Comparison of ENCODE assay signal across 1 cellular context in the genomic region with DNA sequence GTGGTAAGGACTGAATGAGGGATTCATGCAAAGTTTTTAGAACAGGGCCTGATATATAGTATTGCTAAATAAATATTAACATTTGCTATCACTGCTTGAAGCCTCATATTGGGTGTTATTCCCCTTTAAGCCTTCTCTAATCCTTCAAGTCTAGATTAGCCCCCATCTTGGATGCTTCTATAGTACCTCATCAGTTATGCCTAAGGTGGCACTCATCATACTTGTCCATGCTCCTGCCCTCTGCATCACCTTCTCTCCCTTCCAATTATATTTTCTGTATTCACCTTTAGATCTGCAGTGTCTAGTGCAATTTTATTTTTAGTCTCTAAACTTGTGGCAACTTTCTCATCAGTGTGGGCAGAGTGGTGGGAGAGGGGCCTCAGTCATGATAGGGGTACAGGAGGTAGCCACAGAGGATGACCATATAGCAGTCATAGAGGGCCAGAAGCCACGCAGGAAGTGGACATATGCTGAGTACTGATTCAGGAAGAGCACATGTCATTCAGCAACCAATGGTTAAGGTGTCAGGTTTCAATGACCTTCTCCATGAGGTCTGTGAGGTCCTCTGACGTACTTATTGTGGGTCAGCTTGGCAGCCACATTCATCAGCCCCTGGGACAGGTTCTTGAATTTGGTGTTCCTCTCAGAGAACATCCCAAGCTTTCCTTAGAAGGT.
TF ChIP-seq lines count a peak whose summit lies in the region.

No MANE protein-coding gene starts in this region.

TF ChIP-seq in GM12878, 131 proteins besides CTCF, POLR2A, EP300 and RAD21 (continued from another document and continues in another):
- TF ChIP-seq, protein P1, sequence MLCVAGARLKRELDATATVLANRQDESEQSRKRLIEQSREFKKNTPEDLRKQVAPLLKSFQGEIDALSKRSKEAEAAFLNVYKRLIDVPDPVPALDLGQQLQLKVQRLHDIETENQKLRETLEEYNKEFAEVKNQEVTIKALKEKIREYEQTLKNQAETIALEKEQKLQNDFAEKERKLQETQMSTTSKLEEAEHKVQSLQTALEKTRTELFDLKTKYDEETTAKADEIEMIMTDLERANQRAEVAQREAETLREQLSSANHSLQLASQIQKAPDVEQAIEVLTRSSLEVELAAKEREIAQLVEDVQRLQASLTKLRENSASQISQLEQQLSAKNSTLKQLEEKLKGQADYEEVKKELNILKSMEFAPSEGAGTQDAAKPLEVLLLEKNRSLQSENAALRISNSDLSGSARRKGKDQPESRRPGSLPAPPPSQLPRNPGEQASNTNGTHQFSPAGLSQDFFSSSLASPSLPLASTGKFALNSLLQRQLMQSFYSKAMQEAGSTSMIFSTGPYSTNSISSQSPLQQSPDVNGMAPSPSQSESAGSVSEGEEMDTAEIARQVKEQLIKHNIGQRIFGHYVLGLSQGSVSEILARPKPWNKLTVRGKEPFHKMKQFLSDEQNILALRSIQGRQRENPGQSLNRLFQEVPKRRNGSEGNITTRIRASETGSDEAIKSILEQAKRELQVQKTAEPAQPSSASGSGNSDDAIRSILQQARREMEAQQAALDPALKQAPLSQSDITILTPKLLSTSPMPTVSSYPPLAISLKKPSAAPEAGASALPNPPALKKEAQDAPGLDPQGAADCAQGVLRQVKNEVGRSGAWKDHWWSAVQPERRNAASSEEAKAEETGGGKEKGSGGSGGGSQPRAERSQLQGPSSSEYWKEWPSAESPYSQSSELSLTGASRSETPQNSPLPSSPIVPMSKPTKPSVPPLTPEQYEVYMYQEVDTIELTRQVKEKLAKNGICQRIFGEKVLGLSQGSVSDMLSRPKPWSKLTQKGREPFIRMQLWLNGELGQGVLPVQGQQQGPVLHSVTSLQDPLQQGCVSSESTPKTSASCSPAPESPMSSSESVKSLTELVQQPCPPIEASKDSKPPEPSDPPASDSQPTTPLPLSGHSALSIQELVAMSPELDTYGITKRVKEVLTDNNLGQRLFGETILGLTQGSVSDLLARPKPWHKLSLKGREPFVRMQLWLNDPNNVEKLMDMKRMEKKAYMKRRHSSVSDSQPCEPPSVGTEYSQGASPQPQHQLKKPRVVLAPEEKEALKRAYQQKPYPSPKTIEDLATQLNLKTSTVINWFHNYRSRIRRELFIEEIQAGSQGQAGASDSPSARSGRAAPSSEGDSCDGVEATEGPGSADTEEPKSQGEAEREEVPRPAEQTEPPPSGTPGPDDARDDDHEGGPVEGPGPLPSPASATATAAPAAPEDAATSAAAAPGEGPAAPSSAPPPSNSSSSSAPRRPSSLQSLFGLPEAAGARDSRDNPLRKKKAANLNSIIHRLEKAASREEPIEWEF (IDR thresholded peaks at IDR 0.05; ENCODE audit: insufficient replicate concordance, low read depth, low read length) = peak; percentile 62
- TF ChIP-seq TARDBP (IDR thresholded peaks at IDR 0.05; ENCODE audit: borderline replicate concordance) (peak; percentile 39; the same call in 1 of the 2 replicates), SMAD5 (IDR thresholded peaks at IDR 0.05; ENCODE audit: low read depth) (peak; percentile 74), MTA3 (IDR thresholded peaks at IDR 0.05; ENCODE audit: borderline replicate concordance, low read length) (peak; percentile 18; the same call in 1 of the 2 replicates), PKNOX1 (IDR thresholded peaks at IDR 0.05) (peak; percentile 77; the same call in 1 of the 2 replicates), IKZF1 (conservative IDR thresholded peaks at IDR 0.05) (peak; percentile 83), MTA2 (IDR thresholded peaks at IDR 0.05; ENCODE audit: low read depth) (peak; percentile 92), ZNF384 (IDR thresholded peaks at IDR 0.05; ENCODE audit: borderline replicate concordance, low read depth, low read length) (no peak), CHD2 (IDR thresholded peaks at IDR 0.05; ENCODE audit: borderline replicate concordance, low read depth, low read length) (peak; percentile 81), BRCA1 (IDR thresholded peaks at IDR 0.05; ENCODE audit: low read depth, low read length) (no peak), ZNF207 (IDR thresholded peaks at IDR 0.05; ENCODE audit: borderline replicate concordance) (no peak), RAD51 (IDR thresholded peaks at IDR 0.05) (peak; percentile 80), PAX5 (IDR thresholded peaks at IDR 0.05; ENCODE audit: borderline replicate concordance, low read depth, low read length) (peak; percentile 89), CEBPZ (IDR thresholded peaks at IDR 0.05; ENCODE audit: low read depth, low read length) (no peak), NFIC (IDR thresholded peaks at IDR 0.05; ENCODE audit: low read depth, low read length) (peak; percentile 11), RBBP5 (conservative IDR thresholded peaks at IDR 0.05) (no peak), HCFC1 (IDR thresholded peaks at IDR 0.05; ENCODE audit: low read length) (peak; percentile 31; the same call in 1 of the 2 replicates), POLR2AphosphoS5 (IDR thresholded peaks at IDR 0.05; ENCODE audit: low read length) (peak; percentile 84), RCOR1 (conservative IDR thresholded peaks at IDR 0.05; ENCODE audit: low read depth, low read length) (no peak), ZSCAN29 (IDR thresholded peaks at IDR 0.05) (0 out of 2 replicates have a peak, but pooled peaks have one; percentile 44), YY1 (IDR thresholded peaks at IDR 0.05; ENCODE audit: low read depth, low read length) (no peak; the same call in 1 of the 2 replicates), TCF7 (IDR thresholded peaks at IDR 0.05; ENCODE audit: borderline replicate concordance) (no peak), DPF2 (IDR thresholded peaks at IDR 0.05) (peak; percentile 67), ESRRA (IDR thresholded peaks at IDR 0.05; ENCODE audit: low read length) (peak; percentile 76; the same call in 1 of the 2 replicates), BMI1 (IDR thresholded peaks at IDR 0.05; ENCODE audit: borderline replicate concordance) (peak; percentile 55; the same call in 1 of the 2 replicates), EZH2 (IDR thresholded peaks at IDR 0.05; ENCODE audit: borderline replicate concordance, control insufficient read depth, low read depth, low read length) (no peak), TAF1 (IDR thresholded peaks at IDR 0.05; ENCODE audit: borderline replicate concordance, low read depth, low read length) (peak; percentile 48; the same call in 1 of the 2 replicates), ATF7 (IDR thresholded peaks at IDR 0.05; ENCODE audit: low read depth) (peak; percentile 88), NFXL1 (IDR thresholded peaks at IDR 0.05; ENCODE audit: borderline replicate concordance) (no peak), IRF4 (IDR thresholded peaks at IDR 0.05; ENCODE audit: low read depth, low read length) (peak; percentile 80), STAT3 (IDR thresholded peaks at IDR 0.05; ENCODE audit: low read depth, low read length) (no peak)
- TF ChIP-seq, protein P2, sequence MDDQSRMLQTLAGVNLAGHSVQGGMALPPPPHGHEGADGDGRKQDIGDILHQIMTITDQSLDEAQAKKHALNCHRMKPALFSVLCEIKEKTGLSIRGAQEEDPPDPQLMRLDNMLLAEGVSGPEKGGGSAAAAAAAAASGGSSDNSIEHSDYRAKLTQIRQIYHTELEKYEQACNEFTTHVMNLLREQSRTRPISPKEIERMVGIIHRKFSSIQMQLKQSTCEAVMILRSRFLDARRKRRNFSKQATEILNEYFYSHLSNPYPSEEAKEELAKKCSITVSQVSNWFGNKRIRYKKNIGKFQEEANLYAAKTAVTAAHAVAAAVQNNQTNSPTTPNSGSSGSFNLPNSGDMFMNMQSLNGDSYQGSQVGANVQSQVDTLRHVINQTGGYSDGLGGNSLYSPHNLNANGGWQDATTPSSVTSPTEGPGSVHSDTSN (IDR thresholded peaks at IDR 0.05; ENCODE audit: insufficient replicate concordance, low read depth, low read length) = peak; percentile 58
- TF ChIP-seq, protein P3, sequence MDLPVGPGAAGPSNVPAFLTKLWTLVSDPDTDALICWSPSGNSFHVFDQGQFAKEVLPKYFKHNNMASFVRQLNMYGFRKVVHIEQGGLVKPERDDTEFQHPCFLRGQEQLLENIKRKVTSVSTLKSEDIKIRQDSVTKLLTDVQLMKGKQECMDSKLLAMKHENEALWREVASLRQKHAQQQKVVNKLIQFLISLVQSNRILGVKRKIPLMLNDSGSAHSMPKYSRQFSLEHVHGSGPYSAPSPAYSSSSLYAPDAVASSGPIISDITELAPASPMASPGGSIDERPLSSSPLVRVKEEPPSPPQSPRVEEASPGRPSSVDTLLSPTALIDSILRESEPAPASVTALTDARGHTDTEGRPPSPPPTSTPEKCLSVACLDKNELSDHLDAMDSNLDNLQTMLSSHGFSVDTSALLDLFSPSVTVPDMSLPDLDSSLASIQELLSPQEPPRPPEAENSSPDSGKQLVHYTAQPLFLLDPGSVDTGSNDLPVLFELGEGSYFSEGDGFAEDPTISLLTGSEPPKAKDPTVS (IDR thresholded peaks at IDR 0.05; ENCODE audit: low read depth, low read length) = no peak
- TF ChIP-seq, protein P4, sequence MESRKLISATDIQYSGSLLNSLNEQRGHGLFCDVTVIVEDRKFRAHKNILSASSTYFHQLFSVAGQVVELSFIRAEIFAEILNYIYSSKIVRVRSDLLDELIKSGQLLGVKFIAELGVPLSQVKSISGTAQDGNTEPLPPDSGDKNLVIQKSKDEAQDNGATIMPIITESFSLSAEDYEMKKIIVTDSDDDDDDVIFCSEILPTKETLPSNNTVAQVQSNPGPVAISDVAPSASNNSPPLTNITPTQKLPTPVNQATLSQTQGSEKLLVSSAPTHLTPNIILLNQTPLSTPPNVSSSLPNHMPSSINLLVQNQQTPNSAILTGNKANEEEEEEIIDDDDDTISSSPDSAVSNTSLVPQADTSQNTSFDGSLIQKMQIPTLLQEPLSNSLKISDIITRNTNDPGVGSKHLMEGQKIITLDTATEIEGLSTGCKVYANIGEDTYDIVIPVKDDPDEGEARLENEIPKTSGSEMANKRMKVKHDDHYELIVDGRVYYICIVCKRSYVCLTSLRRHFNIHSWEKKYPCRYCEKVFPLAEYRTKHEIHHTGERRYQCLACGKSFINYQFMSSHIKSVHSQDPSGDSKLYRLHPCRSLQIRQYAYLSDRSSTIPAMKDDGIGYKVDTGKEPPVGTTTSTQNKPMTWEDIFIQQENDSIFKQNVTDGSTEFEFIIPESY (IDR thresholded peaks at IDR 0.05) = no peak
- TF ChIP-seq, protein P5, sequence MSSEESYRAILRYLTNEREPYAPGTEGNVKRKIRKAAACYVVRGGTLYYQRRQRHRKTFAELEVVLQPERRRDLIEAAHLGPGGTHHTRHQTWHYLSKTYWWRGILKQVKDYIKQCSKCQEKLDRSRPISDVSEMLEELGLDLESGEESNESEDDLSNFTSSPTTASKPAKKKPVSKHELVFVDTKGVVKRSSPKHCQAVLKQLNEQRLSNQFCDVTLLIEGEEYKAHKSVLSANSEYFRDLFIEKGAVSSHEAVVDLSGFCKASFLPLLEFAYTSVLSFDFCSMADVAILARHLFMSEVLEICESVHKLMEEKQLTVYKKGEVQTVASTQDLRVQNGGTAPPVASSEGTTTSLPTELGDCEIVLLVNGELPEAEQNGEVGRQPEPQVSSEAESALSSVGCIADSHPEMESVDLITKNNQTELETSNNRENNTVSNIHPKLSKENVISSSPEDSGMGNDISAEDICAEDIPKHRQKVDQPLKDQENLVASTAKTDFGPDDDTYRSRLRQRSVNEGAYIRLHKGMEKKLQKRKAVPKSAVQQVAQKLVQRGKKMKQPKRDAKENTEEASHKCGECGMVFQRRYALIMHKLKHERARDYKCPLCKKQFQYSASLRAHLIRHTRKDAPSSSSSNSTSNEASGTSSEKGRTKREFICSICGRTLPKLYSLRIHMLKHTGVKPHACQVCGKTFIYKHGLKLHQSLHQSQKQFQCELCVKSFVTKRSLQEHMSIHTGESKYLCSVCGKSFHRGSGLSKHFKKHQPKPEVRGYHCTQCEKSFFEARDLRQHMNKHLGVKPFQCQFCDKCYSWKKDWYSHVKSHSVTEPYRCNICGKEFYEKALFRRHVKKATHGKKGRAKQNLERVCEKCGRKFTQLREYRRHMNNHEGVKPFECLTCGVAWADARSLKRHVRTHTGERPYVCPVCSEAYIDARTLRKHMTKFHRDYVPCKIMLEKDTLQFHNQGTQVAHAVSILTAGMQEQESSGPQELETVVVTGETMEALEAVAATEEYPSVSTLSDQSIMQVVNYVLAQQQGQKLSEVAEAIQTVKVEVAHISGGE (CRISPR knock-in tag; IDR thresholded peaks at IDR 0.05) = no peak
